Comparison of ENCODE assay signal across 20 cellular contexts in the genomic region with DNA sequence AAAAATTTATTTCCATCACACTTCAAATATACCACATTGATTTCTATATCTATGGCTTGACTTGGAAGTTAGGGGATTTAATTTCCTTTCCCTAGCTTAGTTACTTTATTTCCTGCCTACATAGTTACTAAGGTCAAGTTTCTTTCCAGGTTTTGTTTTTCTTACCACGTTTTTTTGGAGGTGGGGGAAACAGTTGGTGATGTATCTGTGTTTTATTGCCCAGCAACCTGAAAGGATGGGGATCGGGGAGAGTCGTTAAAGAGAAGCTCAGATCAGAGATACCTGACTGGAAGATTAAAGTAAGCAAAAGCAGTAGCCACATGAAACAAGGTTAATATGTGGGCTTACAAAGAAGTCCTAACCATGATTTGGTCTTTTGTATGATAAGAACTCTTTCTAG.
DNase-seq lines count a peak whose midpoint lies in the region; ATAC-seq, FAIRE-seq and TF ChIP-seq lines count a peak whose summit lies in the region.
"Had no signal": no experiment of that assay in that cellular context is flagged by ENCODE, and none has a peak within 500 bp of the region (broad histone marks: within the 10 kb centered on the region; RNA-seq: fewer than 3 reads in every experiment).

No MANE protein-coding gene starts in this region.

- DNase-seq in GM12878 (ENCODE audit: low read depth, low spot score) (no peak), endothelial cell of umbilical vein (ENCODE audit: low read depth, low spot score) (peak; percentile 60), lung microvascular endothelial cell (ENCODE audit: low read depth in 2 of 2) (peak; percentile 68 to 87), CD1c-positive myeloid dendritic cell (ENCODE audit: extremely low spot score) (no peak), LoVo (ENCODE audit: low spot score) (no peak), middle frontal gyrus (ENCODE audit: extremely low spot score, low spot score) (no peak), HEK293T (ENCODE audit: extremely low spot score) (no peak)
- DNase-seq: ACHN; BE2C; C1 segment of cervical spinal cord; Caco-2; CD4-positive, alpha-beta T cell; GOT3; H7 had no signal

- SMC1A ChIA-PET in GM12878 (lab: Charles Lee; ENCODE audit: uncharacterized antibody, unreplicated experiment) = interaction anchor here (1.8 kb wide), 1 partner anchor 97 kb away, joined by 8 read pairs; no protein-coding TSS in a partner anchor

- TF ChIP-seq EP300 in GM12878 (IDR thresholded peaks at IDR 0.05; ENCODE audit: borderline replicate concordance in 1 of 2, control insufficient read depth in 1 of 2, low read depth in 2 of 2, low read length in 2 of 2) = no peak

- H4K20me1 ChIP-seq in GM12878 (ENCODE audit: control insufficient read depth, insufficient read depth) = no peaks in the 10 kb centered on the region
- no peaks in the 10 kb centered on the region for H4K20me1 ChIP-seq in endothelial cell of umbilical vein (replicated peaks; ENCODE audit: control insufficient read depth, extremely low read depth, insufficient read depth, low read length)

- TF ChIP-seq POLR2A in GM12878 (IDR thresholded peaks at IDR 0.05; ENCODE audit: low read depth, low read length) (no peak), endothelial cell of umbilical vein (IDR thresholded peaks at IDR 0.05; ENCODE audit: low read depth, low read length) (no peak)

- H3K9ac ChIP-seq in GM12878 (ENCODE audit: control insufficient read depth, insufficient read depth, low read length) (no peak overlapping the region), endothelial cell of umbilical vein (replicated peaks; ENCODE audit: extremely low read depth, insufficient read depth, low read length) (no peak overlapping the region)

- TF ChIP-seq CTCF in GM12878 (IDR thresholded peaks at IDR 0.05 in 2 of 3, conservative IDR thresholded peaks at IDR 0.05 in 1 of 3; ENCODE audit: control insufficient read depth in 2 of 3, extremely low read depth in 1 of 3, insufficient read depth in 1 of 3, low read depth in 3 of 3, low read length in 3 of 3) (no peak), endothelial cell of umbilical vein (IDR thresholded peaks at IDR 0.05; ENCODE audit: extremely low read depth in 1 of 2, insufficient read depth in 1 of 2, low read depth in 1 of 2, low read length in 2 of 2) (no peak)

- no peaks in the 10 kb centered on the region for H3K4me1 ChIP-seq in GM12878 (ENCODE audit: control insufficient read depth, insufficient read depth, low read length)
- no peaks in the 10 kb centered on the region for H3K4me1 ChIP-seq in endothelial cell of umbilical vein (ENCODE audit: control insufficient read depth, extremely low read depth, insufficient read depth, low read length)
- H3K4me1 ChIP-seq: BE2C had no signal

- H3K9me1 ChIP-seq in endothelial cell of umbilical vein (replicated peaks; ENCODE audit: control insufficient read depth, extremely low read depth, insufficient read depth, low read length) = no peaks in the 10 kb centered on the region

- in situ Hi-C loops in GM12878 (cut with MboI) = no loop called here

- H3K4me2 ChIP-seq in GM12878 (ENCODE audit: control insufficient read depth, insufficient read depth) (no peak overlapping the region), endothelial cell of umbilical vein (ENCODE audit: insufficient read depth, low read length) (no peak overlapping the region)

- no peak overlapping the region for H3K4me3 ChIP-seq in GM12878
- H3K4me3 ChIP-seq in endothelial cell of umbilical vein (replicated peaks in 1 of 3; ENCODE audit: insufficient read depth in 1 of 3, low read depth in 1 of 3, low read length in 3 of 3) = no peak overlapping the region
- H3K4me3 ChIP-seq: K562 had no signal

- WGBS in GM12878 (ENCODE audit: insufficient coverage, insufficient replicate concordance, low lambda C conversion rate, missing lambda C conversion rate) = 62% methylated on average over 3 of the region's 3 CpGs

- no peak for ATAC-seq in GM12878
- ATAC-seq: HCT116, K562 had no signal

- FAIRE-seq in GM12878 (lab: Jason Lieb, UNC) (peak; percentile 18), endothelial cell of umbilical vein (lab: Jason Lieb, UNC) (no peak)
- FAIRE-seq: A204.1, D721Med, G401.6, K562 had no signal

- POLR2A ChIA-PET in GM12878 (lab: Charles Lee) = no interaction called here
- POLR2A ChIA-PET in endothelial cell of umbilical vein (lab: Charles Lee) = no interaction called here
- POLR2A ChIA-PET in HEK293T (lab: Yijun Ruan, JAX) = interaction anchor here (0.7 to 1.2 kb wide), 3 partner anchors 91 to 96 kb away, joined by 3 read pairs; no protein-coding TSS in a partner anchor

- H3K27ac ChIP-seq in GM12878 (ENCODE audit: control insufficient read depth, insufficient read depth) (no peak overlapping the region), endothelial cell of umbilical vein (ENCODE audit: insufficient read depth, low read depth, low read length) (no peak overlapping the region)
- H3K27ac ChIP-seq: HL-60 had no signal

- BruUV-seq in GM12878 (replicated peaks; lab: Mats Ljungman, UMichigan) (no TSS peak), endothelial cell of umbilical vein (replicated peaks; lab: Mats Ljungman, UMichigan) (no TSS peak)

- dilution Hi-C loops in endothelial cell of umbilical vein (cut with MboI; ENCODE audit: extremely low pct_ligation_motif_present, low sequenced_read_pairs) = no loop called here

- H3K36me3 ChIP-seq in GM12878 (ENCODE audit: control insufficient read depth in 2 of 2, insufficient read depth in 2 of 2, low read length in 1 of 2) (no peaks in the 10 kb centered on the region), endothelial cell of umbilical vein (ENCODE audit: control insufficient read depth in 2 of 2, extremely low read depth in 1 of 2, insufficient read depth in 2 of 2, low read length in 2 of 2) (no peaks in the 10 kb centered on the region)
- H3K36me3 ChIP-seq: BE2C had no signal

- intact Hi-C loops in GM12878 (cut with micrococcal nuclease; ENCODE audit: unreplicated experiment) (no loop called here), endothelial cell of umbilical vein (cut with micrococcal nuclease) (loop anchor here (2.0 kb wide), 1 partner anchor 67 kb away; no protein-coding TSS in a partner anchor)

- no peaks in the 10 kb centered on the region for H3K79me2 ChIP-seq in GM12878 (ENCODE audit: control insufficient read depth, insufficient read depth, low read length)
- no peaks in the 10 kb centered on the region for H3K79me2 ChIP-seq in endothelial cell of umbilical vein (ENCODE audit: control insufficient read depth, insufficient read depth, low read length)

- CTCF ChIA-PET in GM12878 (lab: Yijun Ruan, JAX) = interaction anchor here (0.8 to 1.8 kb wide), 3 partner anchors 19 to 214 kb away, joined by 3 to 5 read pairs (median 4); no protein-coding TSS in a partner anchor
- CTCF ChIA-PET in endothelial cell of umbilical vein (lab: Charles Lee) = interaction anchor here (1.0 to 1.5 kb wide), 6 partner anchors 10 to 210 kb away, joined by 3 to 4 read pairs (median 3); a partner anchor contains a TSS
- CTCF ChIA-PET in HEK293T (lab: Yijun Ruan, JAX) = no interaction called here

- TF ChIP-seq RAD21 in GM12878 (IDR thresholded peaks at IDR 0.05; ENCODE audit: insufficient read depth, low read depth, low read length) = no peak

- H2AFZ ChIP-seq in GM12878 (ENCODE audit: control insufficient read depth, low read depth, low read length) (no peak overlapping the region), endothelial cell of umbilical vein (ENCODE audit: low read depth, low read length) (no peak overlapping the region)

- RAD21 ChIA-PET in GM12878 (lab: Charles Lee; ENCODE audit: unreplicated experiment) = no interaction called here

- H3K9me3 ChIP-seq in GM12878 (replicated peaks; ENCODE audit: control insufficient read depth, insufficient read depth, low read length) (no peaks in the 10 kb centered on the region), endothelial cell of umbilical vein (replicated peaks; ENCODE audit: control insufficient read depth, insufficient read depth, low read length) (no peaks in the 10 kb centered on the region)
- H3K9me3 ChIP-seq: BE2C, Caco-2 had no signal

- peaks cover 0 to 3% of the 10 kb centered on the region in 2 experiments; a peak in 2 of 4 replicates for H3K27me3 ChIP-seq in GM12878 (replicated peaks in 1 of 2; ENCODE audit: control insufficient read depth in 2 of 2, insufficient read depth in 2 of 2, low read length in 1 of 2)
- no peaks in the 10 kb centered on the region for H3K27me3 ChIP-seq in endothelial cell of umbilical vein (ENCODE audit: control insufficient read depth in 2 of 2, insufficient read depth in 2 of 2, low read length in 2 of 2)
- H3K27me3 ChIP-seq: BE2C had no signal

TF ChIP-seq in GM12878, 131 proteins besides CTCF, POLR2A, EP300 and RAD21 (continues in another document):
- TF ChIP-seq NBN (IDR thresholded peaks at IDR 0.05) = no peak

TF ChIP-seq in endothelial cell of umbilical vein, 7 proteins besides CTCF, POLR2A, EP300 and RAD21:
- no peak for TF ChIP-seq MYC (IDR thresholded peaks at IDR 0.05; ENCODE audit: low read depth, low read length)
- TF ChIP-seq GATA2 (IDR thresholded peaks at IDR 0.05; ENCODE audit: insufficient read depth, insufficient read length, low read depth, low read length) = no peak
- no peak for TF ChIP-seq JUN (IDR thresholded peaks at IDR 0.05; ENCODE audit: borderline replicate concordance, insufficient read depth, insufficient read length, low read depth)
- TF ChIP-seq, protein P1, sequence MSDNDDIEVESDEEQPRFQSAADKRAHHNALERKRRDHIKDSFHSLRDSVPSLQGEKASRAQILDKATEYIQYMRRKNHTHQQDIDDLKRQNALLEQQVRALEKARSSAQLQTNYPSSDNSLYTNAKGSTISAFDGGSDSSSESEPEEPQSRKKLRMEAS (IDR thresholded peaks at IDR 0.05; ENCODE audit: insufficient read depth, insufficient read length) = no peak

TF ChIP-seq in HEK293T, 16 proteins besides CTCF, POLR2A, EP300 and RAD21:
- no peak for TF ChIP-seq ELF4 (IDR thresholded peaks at IDR 0.05)
- TF ChIP-seq FOXA1 (IDR thresholded peaks at IDR 0.05) = no peak
- TF ChIP-seq SUZ12 (IDR thresholded peaks at IDR 0.05) = no peak
- TF ChIP-seq, protein P2, sequence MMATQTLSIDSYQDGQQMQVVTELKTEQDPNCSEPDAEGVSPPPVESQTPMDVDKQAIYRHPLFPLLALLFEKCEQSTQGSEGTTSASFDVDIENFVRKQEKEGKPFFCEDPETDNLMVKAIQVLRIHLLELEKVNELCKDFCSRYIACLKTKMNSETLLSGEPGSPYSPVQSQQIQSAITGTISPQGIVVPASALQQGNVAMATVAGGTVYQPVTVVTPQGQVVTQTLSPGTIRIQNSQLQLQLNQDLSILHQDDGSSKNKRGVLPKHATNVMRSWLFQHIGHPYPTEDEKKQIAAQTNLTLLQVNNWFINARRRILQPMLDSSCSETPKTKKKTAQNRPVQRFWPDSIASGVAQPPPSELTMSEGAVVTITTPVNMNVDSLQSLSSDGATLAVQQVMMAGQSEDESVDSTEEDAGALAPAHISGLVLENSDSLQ (IDR thresholded peaks at IDR 0.05) = no peak
- no peak for TF ChIP-seq BHLHE40 (IDR thresholded peaks at IDR 0.05; ENCODE audit: borderline replicate concordance)
- TF ChIP-seq NFRKB (IDR thresholded peaks at IDR 0.05) = no peak
- no peak for TF ChIP-seq L3MBTL2 (conservative IDR thresholded peaks at IDR 0.05)
- no peak for TF ChIP-seq TARDBP (IDR thresholded peaks at IDR 0.05)
- no peak for TF ChIP-seq HDGF (IDR thresholded peaks at IDR 0.05; ENCODE audit: borderline replicate concordance)
TF ChIP-seq in HEK293T: peak in this region for 0.

Comparison
In these comparisons a context has a peak if more than half of its experiments do, and no peak if none do; other contexts are left out.
1. DNase-seq: peak in endothelial cell of umbilical vein (single experiment) and lung microvascular endothelial cell (2 of 2); none in GM12878 (single experiment), CD1c-positive myeloid dendritic cell (single experiment), LoVo (single experiment), middle frontal gyrus (single experiment) and HEK293T (single experiment).